ENCODE assay signal across 13 cellular contexts in genomic region chr18:10078053-10078452, GRCh38.
"Had no signal": no experiment of that assay in that cellular context is flagged by ENCODE, and none has a peak within 500 bp of the region (broad histone marks: within the 10 kb centered on the region; RNA-seq: fewer than 3 reads in every experiment).

No MANE protein-coding gene starts in this region.

- H3K27me3 ChIP-seq: cardiac muscle cell, ovary, sigmoid colon, spleen, testis, upper lobe of right lung had no signal

- DNase-seq: activated CD4-positive, alpha-beta T cell treated with anti-CD3 and anti-CD28 coated beads, Interleukin-2, amount 50 U/mL, for 48 hours; effector memory CD8-positive, alpha-beta T cell; naive B cell; ovary; sigmoid colon; spleen; stimulated activated CD4-positive, alpha-beta T cell treated with anti-CD3 and anti-CD28 coated beads, Interleukin-4, amount 100 ng/mL, for 4 hours; SW 1271; testis; upper lobe of right lung had no signal

- H3K4me3 ChIP-seq: cardiac muscle cell, ovary, sigmoid colon, spleen, testis, upper lobe of right lung had no signal

- H3K36me3 ChIP-seq: cardiac muscle cell, ovary, sigmoid colon, spleen, upper lobe of right lung had no signal

- H3K9me3 ChIP-seq: ovary, testis had no signal

- H3K4me1 ChIP-seq: sigmoid colon, spleen, testis, upper lobe of right lung had no signal

- ATAC-seq: effector memory CD8-positive, alpha-beta T cell; left lobe of liver; stimulated activated memory B cell treated with anti-CD40 and anti-IgM and Interleukin-4, amounts not matched to agents 10 μg/mL and 1 μg/mL and 100 μg/mL, for 72 hours; upper lobe of right lung had no signal

- H3K27ac ChIP-seq: cardiac muscle cell, ovary, sigmoid colon, spleen, testis, upper lobe of right lung had no signal
